19 cellular contexts compared by ENCODE assay signal in genomic region chr7:130298927-130299326, GRCh38. TPM values are rescaled to one million over a fixed set of nuclear protein-coding genes. Genes with fewer than 3 reads are reported as not detected.
A peak's percentile ranks its signal among the peaks of the same experiment; 100 is the strongest.
DNase-seq lines count a peak whose midpoint lies in the region; ATAC-seq and TF ChIP-seq lines count a peak whose summit lies in the region.
"Had no signal": no experiment of that assay in that cellular context is flagged by ENCODE, and none has a peak within 500 bp of the region (broad histone marks: within the 10 kb centered on the region; RNA-seq: fewer than 3 reads in every experiment).

No MANE protein-coding gene starts in this region.

- BruUV-seq in PC-9 (replicated peaks; lab: Mats Ljungman, UMichigan), result no TSS peak

- TF ChIP-seq EP300 in transverse colon (IDR thresholded peaks at IDR 0.05; ENCODE audit: low read depth), result no peak

- WGBS in esophagus, 2 donors, result 53 to 57% methylated on average over 2 of the region's 2 CpGs
- 40 to 53% methylated on average over 1 to 2 of the region's 2 CpGs for WGBS in transverse colon (ENCODE audit: low coverage in 1 of 2), 2 donors

- H3K4me1 ChIP-seq in PC-9 (replicated peaks; ENCODE audit: insufficient read depth) (peaks cover 22% of the 10 kb centered on the region), esophagus (ENCODE audit: control insufficient read depth in 2 of 2, insufficient read depth in 2 of 2, low read length in 1 of 2) (peaks cover 0 to 9% of the 10 kb centered on the region in 2 donors), transverse colon (no peaks in the 10 kb centered on the region)

- TF ChIP-seq CTCF in PC-9 (conservative IDR thresholded peaks at IDR 0.05) (no peak), nephron (IDR thresholded peaks at IDR 0.05; ENCODE audit: unreplicated experiment in 3 of 3) (no peak), transverse colon (IDR thresholded peaks at IDR 0.05) (no peak)

- H3K27ac ChIP-seq in PC-9 (no peak overlapping the region), esophagus (ENCODE audit: low read depth in 2 of 2, low read length in 1 of 2) (peak overlapping the region; percentile 37 to 40), transverse colon (no peak overlapping the region)

- no peaks in the 10 kb centered on the region for H3K27me3 ChIP-seq in PC-9 (ENCODE audit: insufficient read depth, low read depth)
- H3K27me3 ChIP-seq in esophagus (ENCODE audit: control insufficient read depth in 1 of 2, insufficient read depth in 2 of 2, low read length in 2 of 2), result no peaks in the 10 kb centered on the region
- no peaks in the 10 kb centered on the region for H3K27me3 ChIP-seq in transverse colon

- peaks cover 14% of the 10 kb centered on the region; the same call in 1 of the 2 replicates for H3F3A ChIP-seq in PC-9 (ENCODE audit: insufficient read depth, low read depth)

- H3K79me2 ChIP-seq in PC-9 (ENCODE audit: low read depth), result no peaks in the 10 kb centered on the region

- peak overlapping the region; percentile 42 for H3K4me2 ChIP-seq in PC-9

- H3K4me1 Mint-ChIP-seq in nephron, result peaks cover 71% of the 10 kb centered on the region
- no peaks in the 10 kb centered on the region for H3K4me1 Mint-ChIP-seq in activated naive CD8-positive, alpha-beta T cell treated with anti-CD3 and anti-CD28 coated beads, Interleukin-2, amount 50 U/mL, for 24 hours
- H3K4me1 Mint-ChIP-seq: CD14-positive monocyte had no signal

- H3K27me3 Mint-ChIP-seq in nephron (ENCODE audit: low read depth), result no peaks in the 10 kb centered on the region
- no peaks in the 10 kb centered on the region for H3K27me3 Mint-ChIP-seq in activated naive CD8-positive, alpha-beta T cell treated with anti-CD3 and anti-CD28 coated beads, Interleukin-2, amount 50 U/mL, for 24 hours

- no peak for TF ChIP-seq POLR2A in transverse colon (IDR thresholded peaks at IDR 0.05)

- no peaks in the 10 kb centered on the region for H3K9me2 ChIP-seq in PC-9 (ENCODE audit: insufficient read depth)

- no peaks in the 10 kb centered on the region for H3K36me3 ChIP-seq in PC-9 (ENCODE audit: low read depth)
- no peaks in the 10 kb centered on the region for H3K36me3 ChIP-seq in esophagus (ENCODE audit: control insufficient read depth in 2 of 2, insufficient read depth in 2 of 2, low read length in 1 of 2)
- H3K36me3 ChIP-seq in transverse colon, result no peaks in the 10 kb centered on the region

- no peak for ATAC-seq in activated naive CD8-positive, alpha-beta T cell treated with anti-CD3 and anti-CD28 coated beads, Interleukin-2, amount 50 U/mL, for 24 hours

- no peaks in the 10 kb centered on the region for H3K9me3 Mint-ChIP-seq in nephron
- no peaks in the 10 kb centered on the region for H3K9me3 Mint-ChIP-seq in activated naive CD8-positive, alpha-beta T cell treated with anti-CD3 and anti-CD28 coated beads, Interleukin-2, amount 50 U/mL, for 24 hours

- POLR2A ChIA-PET in PC-9 (lab: Charles Lee; ENCODE audit: unreplicated experiment), result no interaction called here

- H3K9me3 ChIP-seq in PC-9 (ENCODE audit: insufficient read depth, low read depth), result peaks cover 6% of the 10 kb centered on the region; the same call in 1 of the 2 replicates
- no peaks in the 10 kb centered on the region for H3K9me3 ChIP-seq in esophagus (ENCODE audit: control insufficient read depth in 2 of 2, insufficient read depth in 1 of 2, low read depth in 1 of 2, low read length in 1 of 2)
- no peaks in the 10 kb centered on the region for H3K9me3 ChIP-seq in transverse colon

- in situ Hi-C loops in transverse colon (cut with MboI; ENCODE audit: low pct_ligation_motif_present in 1 of 4, low pct_unique_long_range_greater_than_20kb in 1 of 4, low sequenced_read_pairs in 3 of 4), result loop anchor here in 1 of 4 donors (25.0 kb wide), 1 partner anchor 188 kb away; the partner anchor contains the start of gene MEST

- intact Hi-C loops in PC-9 (cut with micrococcal nuclease; ENCODE audit: unreplicated experiment), result no loop called here
- intact Hi-C loops in transverse colon (cut with DNase I; ENCODE audit: low total_unique reads), result no loop called here

- H3K27ac Mint-ChIP-seq in nephron, result peak overlapping the region; percentile 88 to 94 (median 90)
- H3K27ac Mint-ChIP-seq in activated naive CD8-positive, alpha-beta T cell treated with anti-CD3 and anti-CD28 coated beads, Interleukin-2, amount 50 U/mL, for 24 hours, result no peak overlapping the region
- H3K27ac Mint-ChIP-seq: CD14-positive monocyte, HFFc6 had no signal

- H3K36me3 Mint-ChIP-seq in nephron (ENCODE audit: low read depth), result no peaks in the 10 kb centered on the region
- H3K36me3 Mint-ChIP-seq in activated naive CD8-positive, alpha-beta T cell treated with anti-CD3 and anti-CD28 coated beads, Interleukin-2, amount 50 U/mL, for 24 hours (ENCODE audit: low read depth), result no peaks in the 10 kb centered on the region
- H3K36me3 Mint-ChIP-seq: CD14-positive monocyte had no signal

- H2AFZ ChIP-seq in PC-9, result no peak overlapping the region

- DNase-seq in PC-9, result peak in 1 of 2 experiments; percentile 69
- DNase-seq in transverse colon, result peak; percentile 17
- DNase-seq in NAMALWA (ENCODE audit: low spot score), result no peak
- no peak for DNase-seq in activated naive CD8-positive, alpha-beta T cell treated with anti-CD3 and anti-CD28 coated beads, Interleukin-2, amount 50 U/mL, for 24 hours
- no peak for DNase-seq in NCI-H774 (lab: John Stamatoyannopoulos, UW)
- DNase-seq: COR-L47, EL, HFFc6, KG1, NCI-H1092, NCI-H1694, NCI-H2107, NCI-H345, NCI-H526 treated with DMSO at 0.1 percent for 48 hours, SHP77 had no signal

- CTCF ChIA-PET in PC-9 (lab: Charles Lee), result interaction anchor here (0.6 kb wide), 1 partner anchor 63 kb away, joined by 3 read pairs; no protein-coding TSS in a partner anchor

- H4K20me1 ChIP-seq in PC-9 (ENCODE audit: insufficient read depth), result no peaks in the 10 kb centered on the region

- no peak overlapping the region for H3K4me3 Mint-ChIP-seq in nephron
- no peak overlapping the region for H3K4me3 Mint-ChIP-seq in activated naive CD8-positive, alpha-beta T cell treated with anti-CD3 and anti-CD28 coated beads, Interleukin-2, amount 50 U/mL, for 24 hours
- H3K4me3 Mint-ChIP-seq: CD14-positive monocyte, HFFc6 had no signal

- H3K4me3 ChIP-seq in PC-9 (no peak overlapping the region), esophagus (ENCODE audit: low read depth in 1 of 2, low read length in 2 of 2) (no peak overlapping the region), transverse colon (no peak overlapping the region)

RNA-seq across cellular contexts. Expression of gene CPA4, which starts 6.0 kb away (rescaled TPM):
- total RNA-seq in PC-9 (2021), result 4.2 and 9.8 TPM in 2 replicates
- polyA plus RNA-seq in esophagus, result 10 to 100 TPM in 1 of 2 donors, 1 to 10 TPM in 1; 8.4 to 41.2 TPM
- not detected for total RNA-seq in transverse colon
- polyA plus RNA-seq: CD14-positive monocyte had no signal

RNA-seq across cellular contexts. Expression of gene CPA2, which starts 32.3 kb away (rescaled TPM):
- total RNA-seq in PC-9 (2021) (not detected in 2 replicates), transverse colon (1 to 10 TPM in 1 of 4 donors, under 1 TPM in 1, not detected in 2; 0.48 to 1.6 TPM)
- polyA plus RNA-seq in esophagus, result under 1 TPM; 0.14 to 0.37 TPM
- total RNA-seq: H4, HFFc6 had no signal
- polyA plus RNA-seq: CD14-positive monocyte had no signal

RNA-seq across cellular contexts. Expression of gene CPA5, which starts 45.7 kb away (rescaled TPM):
- not detected in 2 replicates for total RNA-seq in PC-9 (2021)
- under 1 TPM; 0.01 to 0.04 TPM for polyA plus RNA-seq in esophagus
- total RNA-seq in transverse colon, result not detected
- total RNA-seq: H4, HFFc6 had no signal
- polyA plus RNA-seq: CD14-positive monocyte had no signal

Comparison
In these comparisons a context has a peak if more than half of its experiments do, and no peak if none do; other contexts are left out.
1. H3K27ac ChIP-seq: peak in esophagus (2 of 2); none in PC-9 (single experiment) and transverse colon (0 of 4).